Comparison of ENCODE assay signal across 7 cellular contexts in genomic region chr17:78016852-78017251, GRCh38.
"Had no signal": no experiment of that assay in that cellular context is flagged by ENCODE, and none has a peak within 500 bp of the region (broad histone marks: within the 10 kb centered on the region; RNA-seq: fewer than 3 reads in every experiment).

No MANE protein-coding gene starts in this region.

- H3K27ac Mint-ChIP-seq: GM23338, H9, HFFc6, IgD-negative memory B cell had no signal

- H3K36me3 Mint-ChIP-seq: IgD-negative memory B cell had no signal

- H3K4me3 Mint-ChIP-seq: GM23338, H9, HFFc6, IgD-negative memory B cell had no signal

- H3K4me3 ChIP-seq: GM23338 had no signal

- H3K9me3 Mint-ChIP-seq: GM23338, H9, HFFc6, IgD-negative memory B cell had no signal

- ATAC-seq: GM23338, HepG2 had no signal

- H3K27ac ChIP-seq: HL-60 had no signal

- DNase-seq: H9, HCEC 1CT, HFFc6 had no signal

- H3K27me3 Mint-ChIP-seq: IgD-negative memory B cell had no signal
